In genomic region chr10:103800789-103801540, GRCh38 we compare ENCODE assay signal across 8 cellular contexts. TPM values are rescaled to one million over a fixed set of nuclear protein-coding genes. Genes with fewer than 3 reads are reported as not detected.
DNase-seq lines count a peak whose midpoint lies in the region; ATAC-seq, FAIRE-seq and TF ChIP-seq lines count a peak whose summit lies in the region.

No MANE protein-coding gene starts in this region.

- TF ChIP-seq EP300 in HepG2 (IDR thresholded peaks at IDR 0.05; ENCODE audit: low read depth in 2 of 2, low read length in 2 of 2) = no peak
- TF ChIP-seq EP300 in HepG2 (CRISPR knock-in tag; IDR thresholded peaks at IDR 0.05; ENCODE audit: borderline replicate concordance) = no peak

- in situ Hi-C loops in HepG2 (cut with HindIII; ENCODE audit: extremely low pct_ligation_motif_present, low pct_unique_long_range_greater_than_20kb) = no loop called here

- peaks cover 20% of the 10 kb centered on the region for H3K79me2 ChIP-seq in HepG2 (ENCODE audit: insufficient read depth, low read length)

- no peak for TF ChIP-seq CTCF in HepG2 (CRISPR knock-in tag; IDR thresholded peaks at IDR 0.05)

- no TSS peak for BruUV-seq in HepG2 (replicated peaks; lab: Mats Ljungman, UMichigan)

- peaks cover 5% of the 10 kb centered on the region for H4K20me1 ChIP-seq in HepG2 (ENCODE audit: insufficient read depth, low read length)

- POLR2A ChIA-PET in HepG2 (lab: Yijun Ruan, JAX) = interaction anchor here (0.8 to 1.1 kb wide), 2 partner anchors 42 to 53 kb away, joined by 3 read pairs; no protein-coding TSS in a partner anchor

- peak overlapping the region; percentile 51 for H3K27ac ChIP-seq in HepG2 (ENCODE audit: extremely low read length, insufficient read depth, low read length)

- intact Hi-C loops in HepG2 (cut with micrococcal nuclease; ENCODE audit: unreplicated experiment) = no loop called here

- no peak for TF ChIP-seq POLR2A in HepG2 (IDR thresholded peaks at IDR 0.05; ENCODE audit: insufficient read depth in 1 of 2, low read depth in 2 of 2, low read length in 2 of 2)

- H3K9me3 ChIP-seq in HepG2 (ENCODE audit: low read length) = no peaks in the 10 kb centered on the region

- ATAC-seq in activated CD4-positive, CD25-positive, alpha-beta regulatory T cell treated with anti-CD3 and anti-CD28 coated beads, Interleukin-2, amount 50 U/mL, for 24 hours = peak; percentile 71 to 84
- peak; percentile 97 for ATAC-seq in HG03442 (IDR thresholded peaks at IDR 0.05; ENCODE audit: unreplicated experiment)
- peak; percentile 54 for ATAC-seq in HepG2
- ATAC-seq in GM18517 (IDR thresholded peaks at IDR 0.05; ENCODE audit: unreplicated experiment) = no peak
- no peak for ATAC-seq in GM21528 (IDR thresholded peaks at IDR 0.05; ENCODE audit: low FRiP score, unreplicated experiment)

- no peak overlapping the region for H2AFZ ChIP-seq in HepG2 (ENCODE audit: low read length)

- FAIRE-seq in HepG2 (lab: Jason Lieb, UNC) = peak; percentile 82

- DNase-seq in activated CD4-positive, CD25-positive, alpha-beta regulatory T cell treated with anti-CD3 and anti-CD28 coated beads, Interleukin-2, amount 50 U/mL, for 72 hours = no peak
- DNase-seq in activated CD4-positive, alpha-beta T cell treated with anti-CD3 and anti-CD28 coated beads, Interleukin-2, amount 50 U/mL, for 1 hour = peak; percentile 14
- DNase-seq in HepG2 (ENCODE audit: low spot score) (peak; percentile 68), SHP77 (lab: John Stamatoyannopoulos, UW) (no peak)

- no peak for TF ChIP-seq RAD21 in HepG2 (CRISPR knock-in tag; IDR thresholded peaks at IDR 0.05)

- CTCF ChIA-PET in HepG2 (lab: Yijun Ruan, JAX; ENCODE audit: low intra/inter-chr PET ratio, low total read pairs) = no interaction called here

- H3K4me2 ChIP-seq in HepG2 (ENCODE audit: low read depth, low read length) = peak overlapping the region; percentile 45

- no peaks in the 10 kb centered on the region for H3K27me3 ChIP-seq in HepG2 (ENCODE audit: control insufficient read depth in 1 of 2, insufficient read depth in 2 of 2, low read length in 2 of 2)

- peak overlapping the region in 1 of 3 experiments; percentile 1; a peak in 1 of 6 replicates for H3K4me3 ChIP-seq in HepG2 (replicated peaks in 1 of 3; ENCODE audit: insufficient read depth in 1 of 3, low read depth in 2 of 3, low read length in 3 of 3)

- WGBS in HepG2 (ENCODE audit: low lambda C conversion rate) = 45% methylated on average over 10 of the region's 10 CpGs

- H3K36me3 ChIP-seq in HepG2 (replicated peaks in 1 of 2; ENCODE audit: control insufficient read depth in 1 of 2, insufficient read depth in 2 of 2, low read length in 2 of 2) = peaks cover 23 to 50% of the 10 kb centered on the region in 2 experiments

- peaks cover 71% of the 10 kb centered on the region for H3K4me1 ChIP-seq in HepG2 (ENCODE audit: insufficient read depth, low read length)

- peak overlapping the region; percentile 18; the same call in 1 of the 2 replicates for H3K9ac ChIP-seq in HepG2 (ENCODE audit: insufficient read depth, low read depth, low read length)

TF ChIP-seq in HepG2, 621 proteins besides CTCF, POLR2A, EP300 and RAD21 (continues in another document):
- TF ChIP-seq GPBP1L1 (CRISPR knock-in tag; IDR thresholded peaks at IDR 0.05) (no peak), ZNF687 (CRISPR knock-in tag; IDR thresholded peaks at IDR 0.05) (peak; percentile 42), ZNF598 (CRISPR knock-in tag; IDR thresholded peaks at IDR 0.05; ENCODE audit: borderline replicate concordance) (no peak), PITX1 (CRISPR knock-in tag; IDR thresholded peaks at IDR 0.05) (no peak), RNF2 (conservative IDR thresholded peaks at IDR 0.05; ENCODE audit: low read depth) (no peak), SNAI1 (CRISPR knock-in tag; IDR thresholded peaks at IDR 0.05; ENCODE audit: borderline replicate concordance) (no peak), ZNF513 (CRISPR knock-in tag; conservative IDR thresholded peaks at IDR 0.05) (no peak)

RNA-seq across cellular contexts. Expression of gene SH3PXD2A, which starts 54.4 kb away (rescaled TPM):
- 11.3 and 11.9 TPM in 2 replicates for total RNA-seq in HepG2 (2016; rRNA removed; fragmentation: Illumina TruSeq; extraction: Trizol)
- total RNA-seq in HepG2 (2016; cell fraction: cytosol; rRNA removed; fragmentation: Illumina TruSeq; extraction: Trizol; ENCODE audit: low read depth) = 4.0 and 4.5 TPM in 2 replicates
- total RNA-seq in HepG2 (2016; cell fraction: insoluble cytoplasmic fraction; rRNA removed; fragmentation: Illumina TruSeq; extraction: Trizol) = 9.8 and 11.8 TPM in 2 replicates
- 5.9 and 6.1 TPM in 2 replicates for total RNA-seq in HepG2 (2016; cell fraction: membrane; rRNA removed; fragmentation: Illumina TruSeq; extraction: Trizol)
- 16.3 and 19.2 TPM in 2 replicates for total RNA-seq in HepG2 (2016; cell fraction: nucleus; rRNA removed; fragmentation: Illumina TruSeq; extraction: Trizol)
- 11.1 and 12.3 TPM in 2 replicates for polyA plus RNA-seq in HepG2 (2011; rRNA removed)
- polyA plus RNA-seq in HepG2 (2011; cell fraction: cytosol; rRNA removed) = 6.6 and 7.4 TPM in 2 replicates
- polyA plus RNA-seq in HepG2 (2011; cell fraction: nucleus; rRNA removed) = 57.1 and 64.0 TPM in 2 replicates
- polyA plus RNA-seq in HepG2 (2012) = 17.1 and 19.3 TPM in 2 replicates
- 0.71 and 0.86 TPM in 2 replicates for polyA plus RNA-seq in HepG2 (2016; cell fraction: cytosol; fragmentation: Illumina TruSeq; extraction: Trizol; ENCODE audit: low read depth)
- polyA plus RNA-seq in HepG2 (2016; cell fraction: insoluble cytoplasmic fraction; fragmentation: Illumina TruSeq; extraction: Trizol; ENCODE audit: low read depth) = 12.9 and 16.7 TPM in 2 replicates
- 3.4 and 3.5 TPM in 2 replicates for polyA plus RNA-seq in HepG2 (2016; cell fraction: membrane; fragmentation: Illumina TruSeq; extraction: Trizol; ENCODE audit: low read depth)
- 64.6 and 72.1 TPM in 2 replicates for polyA plus RNA-seq in HepG2 (2016; cell fraction: nucleus; fragmentation: Illumina TruSeq; extraction: Trizol; ENCODE audit: insufficient read depth, low read depth)
- polyA minus RNA-seq in HepG2 (2011; rRNA and poly(A)+ RNA removed; ENCODE audit: low replicate concordance) = 15.4 and 19.2 TPM in 2 replicates
- 13.5 and 14.3 TPM in 2 replicates for polyA minus RNA-seq in HepG2 (2011; cell fraction: cytosol; rRNA and poly(A)+ RNA removed)
- 19.7 and 22.9 TPM in 2 replicates for polyA minus RNA-seq in HepG2 (2011; cell fraction: nucleus; rRNA and poly(A)+ RNA removed)

Comparison
In these comparisons a context has a peak if more than half of its experiments do, and no peak if none do; other contexts are left out.
1. ATAC-seq: peak in activated CD4-positive, CD25-positive, alpha-beta regulatory T cell treated with anti-CD3 and anti-CD28 coated beads, Interleukin-2, amount 50 U/mL, for 24 hours (2 of 2), HG03442 (single experiment) and HepG2 (single experiment); none in GM18517 (single experiment) and GM21528 (single experiment).
2. DNase-seq: peak in activated CD4-positive, alpha-beta T cell treated with anti-CD3 and anti-CD28 coated beads, Interleukin-2, amount 50 U/mL, for 1 hour (single experiment) and HepG2 (single experiment); none in activated CD4-positive, CD25-positive, alpha-beta regulatory T cell treated with anti-CD3 and anti-CD28 coated beads, Interleukin-2, amount 50 U/mL, for 72 hours (single experiment) and SHP77 (0 of 2).